32 cellular contexts compared by ENCODE assay signal in genomic region chr3:39379778-39380155, GRCh38. TPM values are rescaled to one million over a fixed set of nuclear protein-coding genes. Genes with fewer than 3 reads are reported as not detected.
"Had no signal": no experiment of that assay in that cellular context is flagged by ENCODE, and none has a peak within 500 bp of the region (broad histone marks: within the 10 kb centered on the region; RNA-seq: fewer than 3 reads in every experiment).

No MANE protein-coding gene starts in this region.

- DNase-seq: activated CD4-positive, alpha-beta T cell treated with anti-CD3 and anti-CD28 coated beads for 36 hours; activated CD4-positive, alpha-beta T cell treated with anti-CD3 and anti-CD28 coated beads, Interleukin-2, amount 10 ng/mL, durations not matched to agents 7 days and 5 days; activated CD4-positive, alpha-beta T cell treated with anti-CD3 and anti-CD28 coated beads, Interleukin-2, amount 50 U/mL, for 48 hours; activated CD8-positive, alpha-beta memory T cell treated with anti-CD3 and anti-CD28 coated beads, Interleukin-2, amount 50 U/mL, for 4 hours; activated effector memory CD4-positive, alpha-beta T cell treated with Interleukin-2 at 50 U/mL for 16 hours; activated naive CD4-positive, alpha-beta T cell treated with anti-CD3 and anti-CD28 coated beads, Interleukin-2, amount 10 ng/mL, durations not matched to agents 7 days and 5 days; activated naive CD8-positive, alpha-beta T cell treated with anti-CD3 and anti-CD28 coated beads, Interleukin-2, amount 50 U/mL, for 24 hours; activated T-cell treated with anti-CD3 and anti-CD28 coated beads for 4 hours; activated T-cell treated with anti-CD3 and anti-CD28 coated beads, Interleukin-2, amount 50 U/mL, for 48 hours; anterior cingulate cortex; brain microvascular endothelial cell; central memory CD4-positive, alpha-beta T cell; MG63; NCI-H1048; NCI-H1105 treated with DMSO at 0.1 percent for 48 hours; NCI-H1436; NCI-H1694; NCI-H1930; NCI-H2081 treated with DMSO at 0.1 percent for 48 hours; NCI-H345; NCI-H524 treated with DMSO at 0.1 percent for 48 hours; RPMI8226; SHP77 treated with DMSO at 0.1 percent for 48 hours; SK-N-SH had no signal

- ATAC-seq: activated CD4-positive, alpha-beta T cell treated with anti-CD3 and anti-CD28 coated beads for 36 hours; activated naive CD8-positive, alpha-beta T cell treated with anti-CD3 and anti-CD28 coated beads, Interleukin-2, amount 50 U/mL, for 24 hours; Panc1 had no signal

- H3K9me3 ChIP-seq: MG63, SJSA1, SK-N-SH had no signal

- H3K27ac Mint-ChIP-seq: activated CD4-positive, alpha-beta T cell treated with anti-CD3 and anti-CD28 coated beads for 36 hours; activated CD4-positive, alpha-beta T cell treated with anti-CD3 and anti-CD28 coated beads, Interleukin-2, amount 10 ng/mL, durations not matched to agents 7 days and 5 days; activated naive CD4-positive, alpha-beta T cell treated with anti-CD3 and anti-CD28 coated beads, Interleukin-2, amount 10 ng/mL, durations not matched to agents 7 days and 5 days; activated naive CD8-positive, alpha-beta T cell; activated naive CD8-positive, alpha-beta T cell treated with anti-CD3 and anti-CD28 coated beads, Interleukin-2, amount 50 U/mL, for 24 hours; T-helper 1 cell treated with Interleukin-12 subunit alpha and Interleukin-12 subunit beta and Interleukin-4 antibody, amounts not matched to agents 30 μg/mL and 1 μg/mL, for 36 hours had no signal

- H3K36me3 ChIP-seq: brain microvascular endothelial cell, MG63 had no signal

- H3K9ac ChIP-seq: SK-N-SH had no signal

- H3K27me3 ChIP-seq: brain microvascular endothelial cell, MG63, SJSA1 had no signal

- H3K27me3 Mint-ChIP-seq: activated CD4-positive, alpha-beta T cell treated with anti-CD3 and anti-CD28 coated beads for 36 hours; activated naive CD4-positive, alpha-beta T cell treated with anti-CD3 and anti-CD28 coated beads, Interleukin-2, amount 10 ng/mL, durations not matched to agents 7 days and 5 days; activated naive CD8-positive, alpha-beta T cell; activated naive CD8-positive, alpha-beta T cell treated with anti-CD3 and anti-CD28 coated beads, Interleukin-2, amount 50 U/mL, for 24 hours had no signal

- H3K27ac ChIP-seq: brain microvascular endothelial cell, SJSA1 had no signal

- H3K9me3 Mint-ChIP-seq: activated CD4-positive, alpha-beta T cell treated with anti-CD3 and anti-CD28 coated beads, Interleukin-2, amount 10 ng/mL, durations not matched to agents 7 days and 5 days; activated naive CD4-positive, alpha-beta T cell treated with anti-CD3 and anti-CD28 coated beads, Interleukin-2, amount 10 ng/mL, durations not matched to agents 7 days and 5 days; activated naive CD8-positive, alpha-beta T cell treated with anti-CD3 and anti-CD28 coated beads, Interleukin-2, amount 50 U/mL, for 24 hours; T-helper 1 cell treated with Interleukin-12 subunit alpha and Interleukin-12 subunit beta and Interleukin-4 antibody, amounts not matched to agents 30 μg/mL and 1 μg/mL, for 36 hours; T-helper 2 cell treated with Interferon-gamma antibody and Interleukin-4, amounts not matched to agents 5 μg/mL and 100 μg/mL, for 36 hours had no signal

- FAIRE-seq: TTC549 had no signal

- H3K4me3 ChIP-seq: MG63, SJSA1 had no signal

- H3K4me2 ChIP-seq: SK-N-SH had no signal

- H3K4me3 Mint-ChIP-seq: activated CD4-positive, alpha-beta T cell treated with anti-CD3 and anti-CD28 coated beads for 36 hours; activated CD4-positive, alpha-beta T cell treated with anti-CD3 and anti-CD28 coated beads, Interleukin-2, amount 10 ng/mL, durations not matched to agents 7 days and 5 days; activated naive CD4-positive, alpha-beta T cell treated with anti-CD3 and anti-CD28 coated beads, Interleukin-2, amount 10 ng/mL, durations not matched to agents 7 days and 5 days; activated naive CD8-positive, alpha-beta T cell; activated naive CD8-positive, alpha-beta T cell treated with anti-CD3 and anti-CD28 coated beads, Interleukin-2, amount 50 U/mL, for 24 hours; T-helper 1 cell treated with Interleukin-12 subunit alpha and Interleukin-12 subunit beta and Interleukin-4 antibody, amounts not matched to agents 30 μg/mL and 1 μg/mL, for 36 hours; T-helper 2 cell treated with Interferon-gamma antibody and Interleukin-4, amounts not matched to agents 5 μg/mL and 100 μg/mL, for 36 hours had no signal

RNA-seq across cellular contexts. Expression of gene CCR8, which starts 50.3 kb away (rescaled TPM):
- total RNA-seq: cerebellum, NCI-H460, SJSA1 had no signal
- polyA plus RNA-seq: SK-N-SH had no signal
